In genomic region chr14:67436006-67436866, GRCh38 we compare ENCODE assay signal across 16 cellular contexts. TPM values are rescaled to one million over a fixed set of nuclear protein-coding genes. Genes with fewer than 3 reads are reported as not detected.
DNase-seq lines count a peak whose midpoint lies in the region; ATAC-seq, FAIRE-seq and TF ChIP-seq lines count a peak whose summit lies in the region.
"Had no signal": no experiment of that assay in that cellular context is flagged by ENCODE, and none has a peak within 500 bp of the region (broad histone marks: within the 10 kb centered on the region; RNA-seq: fewer than 3 reads in every experiment).

No MANE protein-coding gene starts in this region.

- DNase-seq in GM12864 (ENCODE audit: low read depth) (no peak), NCI-H82 (lab: John Stamatoyannopoulos, UW) (peak; percentile 89), H1 (ENCODE audit: low read depth in 1 of 2, low spot score in 2 of 2) (no peak), psoas muscle (peak in 1 of 2 donors; percentile 60), MV-4-11 (lab: John Stamatoyannopoulos, UW) (no peak)
- DNase-seq in stimulated activated naive CD4-positive, alpha-beta T cell (lab: John Stamatoyannopoulos, UW): no peak
- DNase-seq in activated CD4-positive, alpha-beta T cell treated with anti-CD3 and anti-CD28 coated beads for 36 hours: no peak
- DNase-seq: Caco-2, GDM1, H7, mesenchymal stem cell had no signal

- TF ChIP-seq RAD21 in H1 (IDR thresholded peaks at IDR 0.05 in 1 of 2, conservative IDR thresholded peaks at IDR 0.05 in 1 of 2; ENCODE audit: low read depth in 2 of 2, low read length in 2 of 2): peak in 1 of 2 experiments; percentile 34; a peak in 2 of 4 replicates

- H2AFZ ChIP-seq in H1 (ENCODE audit: low read length): no peak overlapping the region

- H3K4me3 Mint-ChIP-seq in activated CD4-positive, alpha-beta T cell treated with anti-CD3 and anti-CD28 coated beads for 36 hours: no peak overlapping the region
- H3K4me3 Mint-ChIP-seq: activated T-helper 17 cell treated with anti-CD3 and anti-CD28 coated beads, Interleukin-2, amount 50 U/mL, for 72 hours had no signal

- no peak overlapping the region for H3K18ac ChIP-seq in H1 (ENCODE audit: extremely low read depth, low read length)

- H3K9ac ChIP-seq in H1 (replicated peaks in 1 of 4; ENCODE audit: extremely low read depth in 1 of 4, low read depth in 3 of 4, low read length in 3 of 4): no peak overlapping the region

- ATAC-seq in psoas muscle (peak; percentile 58 to 87 (median 84)), HG02623 (IDR thresholded peaks at IDR 0.05; ENCODE audit: unreplicated experiment) (no peak)
- no peak for ATAC-seq in activated CD4-positive, alpha-beta T cell treated with anti-CD3 and anti-CD28 coated beads for 36 hours
- ATAC-seq: activated T-helper 17 cell treated with anti-CD3 and anti-CD28 coated beads, Interleukin-2, amount 50 U/mL, for 72 hours had no signal

- no peak overlapping the region for H4K5ac ChIP-seq in H1 (ENCODE audit: insufficient read length, low read depth, low read length)

- H3K23ac ChIP-seq in H1 (ENCODE audit: insufficient read length): no peak overlapping the region

- H2BK20ac ChIP-seq in H1 (ENCODE audit: low read length): no peak overlapping the region

- TF ChIP-seq POLR2A in H1 (IDR thresholded peaks at IDR 0.05; ENCODE audit: control extremely low read depth in 1 of 2, low read depth in 2 of 2, low read length in 2 of 2): no peak

- TF ChIP-seq CTCF in GM12864 (IDR thresholded peaks at IDR 0.05; ENCODE audit: low read depth, low read length, missing control alignments): peak; percentile 6
- peak; percentile 52 to 89 (median 52) for TF ChIP-seq CTCF in H1 (IDR thresholded peaks at IDR 0.05; ENCODE audit: control extremely low read depth in 1 of 3, insufficient read depth in 1 of 3, low read depth in 1 of 3, low read length in 3 of 3)
- TF ChIP-seq CTCF in psoas muscle (IDR thresholded peaks at IDR 0.05): no peak

- H3K23me2 ChIP-seq in H1 (ENCODE audit: low read depth, low read length): no peaks in the 10 kb centered on the region

- H3K27ac ChIP-seq in H1 (ENCODE audit: low read depth, low read length) (no peak overlapping the region), psoas muscle (no peak overlapping the region)
- H3K27ac ChIP-seq: right atrium auricular region, thoracic aorta had no signal

- H3K4me3 ChIP-seq in GM12864 (ENCODE audit: low read depth, low read length): no peak overlapping the region
- H3K4me3 ChIP-seq in H1 (ENCODE audit: extremely low read depth in 1 of 4, insufficient read depth in 2 of 4, low read depth in 3 of 4, low read length in 4 of 4): no peak overlapping the region
- no peak overlapping the region for H3K4me3 ChIP-seq in psoas muscle
- H3K4me3 ChIP-seq: right atrium auricular region, thoracic aorta had no signal

- H3K79me1 ChIP-seq in H1 (ENCODE audit: low read depth, low read length): no peaks in the 10 kb centered on the region; the same call in 1 of the 2 replicates

- no peaks in the 10 kb centered on the region for H3K36me3 Mint-ChIP-seq in activated CD4-positive, alpha-beta T cell treated with anti-CD3 and anti-CD28 coated beads for 36 hours (ENCODE audit: low read depth)

- POLR2A ChIA-PET in H1 (lab: Charles Lee; ENCODE audit: partially characterized antibody): interaction anchor here (1.3 to 1.8 kb wide), 3 partner anchors 9 to 259 kb away, joined by 3 to 7 read pairs (median 3); partner anchors contain the start of gene RDH11
- POLR2A ChIA-PET in activated CD4-positive, alpha-beta T cell treated with anti-CD3 and anti-CD28 coated beads for 36 hours (lab: Charles Lee): no interaction called here

- H3K9me3 Mint-ChIP-seq in activated CD4-positive, alpha-beta T cell treated with anti-CD3 and anti-CD28 coated beads for 36 hours (ENCODE audit: low read depth): no peaks in the 10 kb centered on the region
- H3K9me3 Mint-ChIP-seq: activated T-helper 17 cell treated with anti-CD3 and anti-CD28 coated beads, Interleukin-2, amount 50 U/mL, for 72 hours had no signal

- H2BK120ac ChIP-seq in H1 (replicated peaks; ENCODE audit: low read depth, low read length): no peak overlapping the region

- H3K9me3 ChIP-seq in H1 (ENCODE audit: insufficient read depth in 2 of 2, low read depth in 1 of 2, low read length in 1 of 2): no peaks in the 10 kb centered on the region
- H3K9me3 ChIP-seq in psoas muscle: no peaks in the 10 kb centered on the region
- H3K9me3 ChIP-seq: Caco-2, right atrium auricular region, thoracic aorta had no signal

- H2BK15ac ChIP-seq in H1 (ENCODE audit: low read length): no peak overlapping the region

- H3K4me2 ChIP-seq in H1 (ENCODE audit: insufficient read depth in 1 of 2, low read depth in 2 of 2, low read length in 2 of 2): no peak overlapping the region

- no peak overlapping the region for H3K14ac ChIP-seq in H1 (ENCODE audit: insufficient read length)

- TF ChIP-seq EP300 in H1 (IDR thresholded peaks at IDR 0.05; ENCODE audit: borderline replicate concordance in 1 of 2, low read depth in 2 of 2, low read length in 2 of 2): no peak

- no peak overlapping the region for H3K4ac ChIP-seq in H1 (replicated peaks; ENCODE audit: insufficient read length, low read depth, low read length)

- no peak overlapping the region for H3K56ac ChIP-seq in H1 (replicated peaks; ENCODE audit: insufficient read length, low read depth, low read length)

- no peaks in the 10 kb centered on the region for H4K20me1 ChIP-seq in H1 (replicated peaks in 1 of 2; ENCODE audit: control insufficient read depth in 1 of 2, insufficient read depth in 2 of 2, low read length in 2 of 2)

- H4K91ac ChIP-seq in H1 (replicated peaks; ENCODE audit: insufficient read length, low read length): no peak overlapping the region

- no peak overlapping the region for H2BK12ac ChIP-seq in H1 (ENCODE audit: low read depth, low read length)

- H3K36me3 ChIP-seq in H1 (ENCODE audit: control insufficient read depth in 2 of 4, insufficient read depth in 4 of 4, low read length in 3 of 4) (no peaks in the 10 kb centered on the region), psoas muscle (ENCODE audit: insufficient read depth in 1 of 2, low read depth in 1 of 2) (no peaks in the 10 kb centered on the region)
- H3K36me3 ChIP-seq: right atrium auricular region, thoracic aorta had no signal

- H3K27me3 ChIP-seq in H1 (replicated peaks in 1 of 4; ENCODE audit: control insufficient read depth in 3 of 4, extremely low read depth in 1 of 4, insufficient read depth in 3 of 4, low read length in 3 of 4) (no peaks in the 10 kb centered on the region), psoas muscle (ENCODE audit: insufficient read depth in 3 of 3, low read length in 2 of 3) (no peaks in the 10 kb centered on the region)
- H3K27me3 ChIP-seq: right atrium auricular region had no signal

- no peak for FAIRE-seq in H1 (lab: Jason Lieb, UNC)

- H4K8ac ChIP-seq in H1 (ENCODE audit: extremely low read depth, insufficient read depth, low read length): no peak overlapping the region

- H3K79me2 ChIP-seq in H1 (ENCODE audit: control insufficient read depth in 1 of 2, insufficient read depth in 2 of 2, low read length in 2 of 2): no peaks in the 10 kb centered on the region

- peaks cover 3% of the 10 kb centered on the region for H3K27me3 Mint-ChIP-seq in activated CD4-positive, alpha-beta T cell treated with anti-CD3 and anti-CD28 coated beads for 36 hours

- no peak overlapping the region for H2AK5ac ChIP-seq in H1 (ENCODE audit: low read depth, low read length)

- H2BK5ac ChIP-seq in H1 (ENCODE audit: low read depth, low read length): no peak overlapping the region

- H3K4me1 ChIP-seq in H1 (replicated peaks in 1 of 4; ENCODE audit: control insufficient read depth in 3 of 4, insufficient read depth in 4 of 4, low read length in 3 of 4) (no peaks in the 10 kb centered on the region), psoas muscle (peaks cover 39% of the 10 kb centered on the region)
- H3K4me1 ChIP-seq: right atrium auricular region had no signal

- intact Hi-C loops in psoas muscle (cut with DNase I): no loop called here
- intact Hi-C loops in activated CD4-positive, alpha-beta T cell treated with anti-CD3 and anti-CD28 coated beads for 36 hours (cut with DNase I, micrococcal nuclease): no loop called here

- H3K4me1 Mint-ChIP-seq in activated CD4-positive, alpha-beta T cell treated with anti-CD3 and anti-CD28 coated beads for 36 hours: no peaks in the 10 kb centered on the region

- no peak overlapping the region for H3K27ac Mint-ChIP-seq in activated CD4-positive, alpha-beta T cell treated with anti-CD3 and anti-CD28 coated beads for 36 hours
- H3K27ac Mint-ChIP-seq: activated T-helper 17 cell treated with anti-CD3 and anti-CD28 coated beads, Interleukin-2, amount 50 U/mL, for 72 hours had no signal

- WGBS in H1 (ENCODE audit: extremely low coverage in 1 of 2, insufficient coverage in 1 of 2, insufficient read length in 1 of 2, insufficient replicate concordance in 2 of 2, low coverage in 1 of 2, low lambda C conversion rate in 2 of 2, missing lambda C conversion rate in 1 of 2), 2 experiments: 86% methylated on average over 10 of the region's 10 CpGs; no CpG with 5 or more reads in 1 of the 2 experiments
- 56 to 75% (median 56%) methylated on average over 10 of the region's 10 CpGs for WGBS in psoas muscle, 3 donors

- CTCF ChIA-PET in H1 (lab: Charles Lee; ENCODE audit: partially characterized antibody): interaction anchor here (0.5 to 10.0 kb wide), 23 partner anchors 9 to 955 kb away, joined by 3 to 115 read pairs (median 5); partner anchors contain the start of gene PIGH
- CTCF ChIA-PET in activated CD4-positive, alpha-beta T cell treated with anti-CD3 and anti-CD28 coated beads for 36 hours (lab: Charles Lee): interaction anchor here (0.6 to 1.0 kb wide), 3 partner anchors 77 to 151 kb away, joined by 4 to 6 read pairs (median 4); partner anchors contain the start of gene ATP6V1D

RNA-seq across cellular contexts. Expression of gene PLEK2, which starts 24.3 kb away (rescaled TPM):
- 2.1 and 2.9 TPM in 2 replicates for total RNA-seq in H1 (2021; fragmentation: NEBNext Ultra II Directional; extraction: Animal tissue kit (Norgen Biotek cat#: 25700))
- polyA plus RNA-seq in H1 (2011; rRNA removed): 0.41 and 0.49 TPM in 2 replicates
- 0.47 TPM for polyA plus RNA-seq in H1 (2011; cell fraction: cytosol; rRNA removed)
- polyA plus RNA-seq in H1 (2011; cell fraction: nucleus; rRNA removed): 0.29 TPM
- polyA plus RNA-seq in H1 (2012, experiment 1 of 2): 0.92 to 1.1 TPM (median 0.99 TPM) in 4 replicates
- polyA plus RNA-seq in H1 (2012, experiment 2 of 2): 0.34 TPM
- 1.5 TPM for polyA plus RNA-seq in H1 (2013, experiment 1 of 2)
- 1.6 TPM for polyA plus RNA-seq in H1 (2013, experiment 2 of 2)
- polyA minus RNA-seq in H1 (2011; rRNA and poly(A)+ RNA removed): 2.0 and 2.5 TPM in 2 replicates
- not detected for polyA minus RNA-seq in H1 (2011; cell fraction: cytosol; rRNA and poly(A)+ RNA removed)
- polyA minus RNA-seq in H1 (2011; cell fraction: nucleus; rRNA and poly(A)+ RNA removed): not detected
- under 1 TPM in 2 of 4 donors, not detected in 2; 0.59 to 0.77 TPM for total RNA-seq in psoas muscle
- 1 to 10 TPM in 1 of 3 donors, under 1 TPM in 1, not detected in 1; 0.05 to 2.1 TPM for polyA plus RNA-seq in psoas muscle
- total RNA-seq in activated CD4-positive, alpha-beta T cell treated with anti-CD3 and anti-CD28 coated beads for 36 hours: 1 to 10 TPM; 2.9 to 5.1 TPM
- total RNA-seq: H7 had no signal
- polyA plus RNA-seq: neural cell had no signal

RNA-seq across cellular contexts. Expression of gene TMEM229B, which starts 52.3 kb away (rescaled TPM):
- 0.50 and 0.73 TPM in 2 replicates for total RNA-seq in H1 (2021; fragmentation: NEBNext Ultra II Directional; extraction: Animal tissue kit (Norgen Biotek cat#: 25700))
- polyA plus RNA-seq in H1 (2011; rRNA removed) (0.85 and 1.7 TPM in 2 replicates), psoas muscle (under 1 TPM; 0.14 to 0.52 (median 0.48) TPM)
- 0.48 TPM for polyA plus RNA-seq in H1 (2011; cell fraction: cytosol; rRNA removed)
- polyA plus RNA-seq in H1 (2011; cell fraction: nucleus; rRNA removed): 0.74 TPM
- 0.39 to 0.88 TPM (median 0.80 TPM) in 4 replicates for polyA plus RNA-seq in H1 (2012, experiment 1 of 2)
- 0.62 TPM for polyA plus RNA-seq in H1 (2012, experiment 2 of 2)
- 0.73 TPM for polyA plus RNA-seq in H1 (2013, experiment 1 of 2)
- 0.70 TPM for polyA plus RNA-seq in H1 (2013, experiment 2 of 2)
- polyA minus RNA-seq in H1 (2011; rRNA and poly(A)+ RNA removed): 0.54 and 0.85 TPM in 2 replicates
- polyA minus RNA-seq in H1 (2011; cell fraction: cytosol; rRNA and poly(A)+ RNA removed): 1.8 TPM
- polyA minus RNA-seq in H1 (2011; cell fraction: nucleus; rRNA and poly(A)+ RNA removed): 1.00 TPM
- total RNA-seq in psoas muscle: 1 to 10 TPM in 1 of 4 donors, under 1 TPM in 3; 0.46 to 1.2 (median 0.72) TPM
- 1 to 10 TPM; 1.3 to 1.5 TPM for total RNA-seq in activated CD4-positive, alpha-beta T cell treated with anti-CD3 and anti-CD28 coated beads for 36 hours
- total RNA-seq: Caco-2 had no signal

Comparison
In these comparisons a context has a peak if more than half of its experiments do, and no peak if none do; other contexts are left out.
1. ATAC-seq: peak in psoas muscle (4 of 4); none in HG02623 (single experiment) and activated CD4-positive, alpha-beta T cell treated with anti-CD3 and anti-CD28 coated beads for 36 hours (single experiment).